15 cellular contexts compared by ENCODE assay signal in the genomic region with DNA sequence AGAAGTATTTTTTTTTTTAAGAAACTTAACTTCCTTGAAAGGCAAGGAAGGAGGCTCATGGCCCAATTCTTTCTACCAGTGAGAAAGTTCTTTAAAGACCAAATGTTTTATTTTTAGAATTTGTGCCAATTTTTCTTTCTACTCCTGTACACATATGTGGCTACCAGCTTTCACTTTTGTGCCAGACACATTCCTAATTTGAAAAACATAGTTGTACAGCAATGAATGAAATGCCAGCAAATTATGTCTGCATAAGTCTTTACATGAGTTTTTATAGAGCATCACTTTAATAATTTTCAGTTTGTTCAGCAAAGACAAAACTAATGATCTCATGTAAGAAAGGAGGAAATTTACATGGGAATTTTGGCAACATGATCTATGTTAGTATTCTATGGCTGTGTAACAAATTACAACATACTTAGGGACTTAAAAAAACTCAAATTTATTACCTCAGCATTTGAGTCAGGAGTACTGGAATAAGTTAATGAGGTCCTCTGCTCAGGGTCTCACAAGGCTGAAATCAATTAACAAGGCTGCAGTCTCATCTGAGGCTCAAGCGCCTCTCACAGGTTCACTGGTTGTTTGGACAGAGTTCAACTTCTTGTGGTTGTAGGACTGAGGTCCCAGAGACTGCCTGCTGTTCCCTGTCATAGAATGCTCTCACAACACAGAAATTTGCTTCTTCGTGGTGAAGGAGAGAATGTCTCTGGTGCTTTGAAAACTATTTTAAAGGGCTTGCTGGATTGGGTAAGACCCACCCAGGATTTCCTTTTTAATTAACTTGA.
"Had no signal": no experiment of that assay in that cellular context is flagged by ENCODE, and none has a peak within 500 bp of the region (broad histone marks: within the 10 kb centered on the region; RNA-seq: fewer than 3 reads in every experiment).

No MANE protein-coding gene starts in this region.

- H3K27ac Mint-ChIP-seq: activated CD4-positive, alpha-beta T cell treated with anti-CD3 and anti-CD28 coated beads for 36 hours; activated naive CD4-positive, alpha-beta T cell treated with anti-CD3 and anti-CD28 coated beads, Interleukin-2, amount 50 U/mL, for 24 hours; brain; T-helper 2 cell treated with Interferon-gamma antibody and Interleukin-4, amounts not matched to agents 5 μg/mL and 100 μg/mL, for 36 hours; WTC11 had no signal

- H3K4me3 ChIP-seq: adrenal gland, left lung, thyroid gland had no signal

- H3K36me3 Mint-ChIP-seq: activated naive CD4-positive, alpha-beta T cell treated with anti-CD3 and anti-CD28 coated beads, Interleukin-2, amount 50 U/mL, for 24 hours; WTC11 had no signal

- H3K9me3 ChIP-seq: adrenal gland, thyroid gland had no signal

- H3K4me1 Mint-ChIP-seq: activated CD4-positive, alpha-beta T cell treated with anti-CD3 and anti-CD28 coated beads for 36 hours; activated naive CD4-positive, alpha-beta T cell treated with anti-CD3 and anti-CD28 coated beads, Interleukin-2, amount 50 U/mL, for 24 hours; WTC11 had no signal

- ATAC-seq: activated CD4-positive, alpha-beta T cell treated with anti-CD3 and anti-CD28 coated beads for 36 hours; esophagus mucosa; left lung; WTC11 had no signal

- H3K4me3 Mint-ChIP-seq: activated CD4-positive, alpha-beta T cell treated with anti-CD3 and anti-CD28 coated beads for 36 hours; activated naive CD4-positive, alpha-beta T cell treated with anti-CD3 and anti-CD28 coated beads, Interleukin-2, amount 50 U/mL, for 24 hours; brain; T-helper 2 cell treated with Interferon-gamma antibody and Interleukin-4, amounts not matched to agents 5 μg/mL and 100 μg/mL, for 36 hours; WTC11 had no signal

- H3K4me1 ChIP-seq: adrenal gland, left lung, thyroid gland had no signal

- H3K9me3 Mint-ChIP-seq: T-helper 2 cell treated with Interferon-gamma antibody and Interleukin-4, amounts not matched to agents 5 μg/mL and 100 μg/mL, for 36 hours had no signal

- H3K27me3 Mint-ChIP-seq: activated CD4-positive, alpha-beta T cell treated with anti-CD3 and anti-CD28 coated beads for 36 hours; activated naive CD4-positive, alpha-beta T cell treated with anti-CD3 and anti-CD28 coated beads, Interleukin-2, amount 50 U/mL, for 24 hours; brain had no signal

- H3K36me3 ChIP-seq: adrenal gland, left lung, thyroid gland had no signal

- H3K27me3 ChIP-seq: adrenal gland, left lung, thyroid gland had no signal

- DNase-seq: activated CD4-positive, alpha-beta T cell treated with anti-CD3 and anti-CD28 coated beads for 36 hours; activated CD4-positive, alpha-beta T cell treated with anti-CD3 and anti-CD28 coated beads, Interleukin-2, amount 50 U/mL, for 48 hours; activated gamma-delta T cell; adrenal gland; caudate nucleus; head of caudate nucleus; left lung; mammary epithelial cell; stimulated activated naive CD4-positive, alpha-beta T cell treated with Interleukin-2 at 50 U/mL for 16 hours; thyroid gland had no signal

- H3K27ac ChIP-seq: adrenal gland, left lung, thyroid gland had no signal
